In genomic region chr11:3004481-3004880, GRCh38 we compare ENCODE assay signal across 25 cellular contexts. TPM values are rescaled to one million over a fixed set of nuclear protein-coding genes. Genes with fewer than 3 reads are reported as not detected.
DNase-seq lines count a peak whose midpoint lies in the region; ATAC-seq and TF ChIP-seq lines count a peak whose summit lies in the region.
"Had no signal": no experiment of that assay in that cellular context is flagged by ENCODE, and none has a peak within 500 bp of the region (broad histone marks: within the 10 kb centered on the region; RNA-seq: fewer than 3 reads in every experiment).

No MANE protein-coding gene starts in this region.

- ATAC-seq in activated CD8-positive, alpha-beta T cell treated with anti-CD3 and anti-CD28 coated beads, Interleukin-2, amount 10 ng/mL, durations not matched to agents 7 days and 5 days: no peak
- ATAC-seq in activated CD8-positive, alpha-beta T cell treated with anti-CD3 and anti-CD28 coated beads for 36 hours: no peak
- no peak for ATAC-seq in GM21576 (IDR thresholded peaks at IDR 0.05; ENCODE audit: unreplicated experiment)

- TF ChIP-seq CTCF in activated CD8-positive, alpha-beta T cell treated with anti-CD3 and anti-CD28 coated beads for 36 hours (IDR thresholded peaks at IDR 0.05): no peak
- TF ChIP-seq CTCF in mammary epithelial cell (conservative IDR thresholded peaks at IDR 0.05 in 1 of 2, IDR thresholded peaks at IDR 0.05 in 1 of 2; ENCODE audit: extremely low read depth in 1 of 2, insufficient read depth in 1 of 2, low read depth in 1 of 2, low read length in 2 of 2): no peak
- TF ChIP-seq CTCF in nephron progenitor cell (IDR thresholded peaks at IDR 0.05): no peak
- no peak for TF ChIP-seq CTCF in tibial nerve (IDR thresholded peaks at IDR 0.05)

- H2AFZ ChIP-seq in mammary epithelial cell (ENCODE audit: low read depth, low read length): no peak overlapping the region

- DNase-seq in activated CD8-positive, alpha-beta T cell treated with anti-CD3 and anti-CD28 coated beads, Interleukin-2, amount 10 ng/mL, durations not matched to agents 7 days and 5 days: no peak
- no peak for DNase-seq in activated CD8-positive, alpha-beta T cell treated with anti-CD3 and anti-CD28 coated beads for 36 hours
- DNase-seq in mammary epithelial cell (no peak), nephron progenitor cell (no peak), tibial nerve (ENCODE audit: low spot score in 2 of 2) (no peak), NCI-H1048 (lab: John Stamatoyannopoulos, UW) (no peak), NCI-H2081 (lab: John Stamatoyannopoulos, UW) (no peak)
- DNase-seq: 8988T; activated CD4-positive, alpha-beta T cell treated with anti-CD3 and anti-CD28 coated beads, Interleukin-2, amount 50 U/mL, for 48 hours; activated T-cell treated with anti-CD3 and anti-CD28 coated beads for 4 hours; adrenal gland; CD4-positive, alpha-beta T cell; DMS 273 treated with DMSO at 0.1 percent for 48 hours; glutamatergic neuron; kidney glomerular epithelial cell; NCI-H1436; SHP77; stimulated activated CD4-positive, alpha-beta T cell treated with anti-CD3 and anti-CD28 coated beads, Interleukin-1b, Interleukin-23, amount 100 ng/mL, for 48 hours; SW 1271; T1000; testis had no signal

- H3K27ac ChIP-seq in mammary epithelial cell (ENCODE audit: insufficient read depth, low read depth, low read length) (peak overlapping the region; percentile 50), tibial nerve (peak overlapping the region in 3 of 4 donors; percentile 23 to 93 (median 88))
- H3K27ac ChIP-seq: adrenal gland, testis had no signal

- H3K4me3 Mint-ChIP-seq in activated CD8-positive, alpha-beta T cell treated with anti-CD3 and anti-CD28 coated beads, Interleukin-2, amount 10 ng/mL, durations not matched to agents 7 days and 5 days: no peak overlapping the region
- H3K4me3 Mint-ChIP-seq in activated CD8-positive, alpha-beta T cell treated with anti-CD3 and anti-CD28 coated beads for 36 hours: no peak overlapping the region
- no peak overlapping the region for H3K4me3 Mint-ChIP-seq in nephron progenitor cell
- H3K4me3 Mint-ChIP-seq: CD4-positive, alpha-beta T cell; dendritic cell treated with granulocyte-macrophage colony-stimulating factor and Interleukin-4, amounts not matched to agents 40 ng/mL and 50 ng/mL, for 4 days; memory B cell had no signal

- POLR2A ChIA-PET in activated CD8-positive, alpha-beta T cell treated with anti-CD3 and anti-CD28 coated beads, Interleukin-2, amount 10 ng/mL, durations not matched to agents 7 days and 5 days (lab: Charles Lee): interaction anchor here (0.8 to 2.5 kb wide), 4 partner anchors 9 to 15 kb away, joined by 4 to 13 read pairs (median 4); partner anchors contain the start of gene NAP1L4
- POLR2A ChIA-PET in activated CD8-positive, alpha-beta T cell treated with anti-CD3 and anti-CD28 coated beads for 36 hours (lab: Charles Lee): interaction anchor here (1.3 to 1.7 kb wide), 2 partner anchors 15 to 23 kb away, joined by 4 to 8 read pairs; no protein-coding TSS in a partner anchor

- in situ Hi-C loops in mammary epithelial cell (cut with MboI; ENCODE audit: low sequenced_read_pairs in 2 of 2): no loop called here

- WGBS in mammary epithelial cell (ENCODE audit: low coverage, missing lambda C conversion rate): 98% methylated on average over 7 of the region's 10 CpGs
- 93 to 96% methylated on average over 10 of the region's 10 CpGs for WGBS in tibial nerve, 2 donors

- no peak for TF ChIP-seq EP300 in tibial nerve (IDR thresholded peaks at IDR 0.05)

- H3K27ac Mint-ChIP-seq in activated CD8-positive, alpha-beta T cell treated with anti-CD3 and anti-CD28 coated beads, Interleukin-2, amount 10 ng/mL, durations not matched to agents 7 days and 5 days: peak overlapping the region; percentile 39
- no peak overlapping the region for H3K27ac Mint-ChIP-seq in activated CD8-positive, alpha-beta T cell treated with anti-CD3 and anti-CD28 coated beads for 36 hours
- peak overlapping the region; percentile 45 for H3K27ac Mint-ChIP-seq in nephron progenitor cell
- H3K27ac Mint-ChIP-seq: CD4-positive, alpha-beta T cell; dendritic cell treated with granulocyte-macrophage colony-stimulating factor and Interleukin-4, amounts not matched to agents 40 ng/mL and 50 ng/mL, for 4 days; memory B cell had no signal

- dilution Hi-C loops in mammary epithelial cell (cut with HindIII; ENCODE audit: low sequenced_read_pairs): loop anchor here (5.0 kb wide), 3 partner anchors 33 to 83 kb away; no protein-coding TSS in a partner anchor

- H3K36me3 ChIP-seq in mammary epithelial cell (ENCODE audit: insufficient read depth, low read length) (peaks cover 6% of the 10 kb centered on the region), tibial nerve (peaks cover 0 to 98% (median 8%) of the 10 kb centered on the region in 3 donors)

- H3K9me3 ChIP-seq in mammary epithelial cell (replicated peaks; ENCODE audit: insufficient read depth, low read length): no peaks in the 10 kb centered on the region
- no peaks in the 10 kb centered on the region for H3K9me3 ChIP-seq in tibial nerve
- H3K9me3 ChIP-seq: adrenal gland, MG63, testis had no signal

- peaks cover 9% of the 10 kb centered on the region for H3K79me2 ChIP-seq in mammary epithelial cell (ENCODE audit: insufficient read depth, low read length)

- CTCF ChIA-PET in activated CD8-positive, alpha-beta T cell treated with anti-CD3 and anti-CD28 coated beads, Interleukin-2, amount 10 ng/mL, durations not matched to agents 7 days and 5 days (lab: Charles Lee): interaction anchor here (1.8 kb wide), 1 partner anchor 10 kb away, joined by 5 read pairs; no protein-coding TSS in a partner anchor
- CTCF ChIA-PET in activated CD8-positive, alpha-beta T cell treated with anti-CD3 and anti-CD28 coated beads for 36 hours (lab: Charles Lee): interaction anchor here (1.6 to 1.7 kb wide), 3 partner anchors 8 to 89 kb away, joined by 3 to 10 read pairs (median 5); no protein-coding TSS in a partner anchor
- CTCF ChIA-PET in mammary epithelial cell (lab: Charles Lee; ENCODE audit: low non-redundant PET): no interaction called here

- peaks cover 52% of the 10 kb centered on the region for H3K4me1 Mint-ChIP-seq in activated CD8-positive, alpha-beta T cell treated with anti-CD3 and anti-CD28 coated beads, Interleukin-2, amount 10 ng/mL, durations not matched to agents 7 days and 5 days (ENCODE audit: low read depth)
- peaks cover 31% of the 10 kb centered on the region for H3K4me1 Mint-ChIP-seq in activated CD8-positive, alpha-beta T cell treated with anti-CD3 and anti-CD28 coated beads for 36 hours (ENCODE audit: low read depth)
- H3K4me1 Mint-ChIP-seq in nephron progenitor cell: no peaks in the 10 kb centered on the region

- peaks cover 51% of the 10 kb centered on the region for H3K4me1 ChIP-seq in mammary epithelial cell (ENCODE audit: insufficient read depth, low read length)
- peaks cover 0 to 32% (median 16%) of the 10 kb centered on the region in 4 donors for H3K4me1 ChIP-seq in tibial nerve
- H3K4me1 ChIP-seq: adrenal gland had no signal

- intact Hi-C loops in activated CD8-positive, alpha-beta T cell treated with anti-CD3 and anti-CD28 coated beads for 36 hours (cut with micrococcal nuclease): no loop called here
- intact Hi-C loops in mammary epithelial cell (cut with micrococcal nuclease): loop anchor here (2.0 kb wide), 1 partner anchor 18 kb away; no protein-coding TSS in a partner anchor

- H3K9me3 Mint-ChIP-seq in activated CD8-positive, alpha-beta T cell treated with anti-CD3 and anti-CD28 coated beads, Interleukin-2, amount 10 ng/mL, durations not matched to agents 7 days and 5 days (ENCODE audit: insufficient read depth): no peaks in the 10 kb centered on the region
- no peaks in the 10 kb centered on the region for H3K9me3 Mint-ChIP-seq in activated CD8-positive, alpha-beta T cell treated with anti-CD3 and anti-CD28 coated beads for 36 hours
- H3K9me3 Mint-ChIP-seq in nephron progenitor cell: no peaks in the 10 kb centered on the region
- H3K9me3 Mint-ChIP-seq: CD4-positive, alpha-beta T cell; dendritic cell treated with granulocyte-macrophage colony-stimulating factor and Interleukin-4, amounts not matched to agents 40 ng/mL and 50 ng/mL, for 4 days; memory B cell had no signal

- no peaks in the 10 kb centered on the region for H3K27me3 ChIP-seq in mammary epithelial cell (ENCODE audit: insufficient read depth, low read length)
- no peaks in the 10 kb centered on the region for H3K27me3 ChIP-seq in tibial nerve
- H3K27me3 ChIP-seq: adrenal gland, MG63, testis had no signal

- no peaks in the 10 kb centered on the region for H3K27me3 Mint-ChIP-seq in activated CD8-positive, alpha-beta T cell treated with anti-CD3 and anti-CD28 coated beads, Interleukin-2, amount 10 ng/mL, durations not matched to agents 7 days and 5 days (ENCODE audit: low read depth)
- no peaks in the 10 kb centered on the region for H3K27me3 Mint-ChIP-seq in activated CD8-positive, alpha-beta T cell treated with anti-CD3 and anti-CD28 coated beads for 36 hours
- H3K27me3 Mint-ChIP-seq in nephron progenitor cell (ENCODE audit: low read depth, poor library complexity): no peaks in the 10 kb centered on the region
- H3K27me3 Mint-ChIP-seq: CD4-positive, alpha-beta T cell; dendritic cell treated with granulocyte-macrophage colony-stimulating factor and Interleukin-4, amounts not matched to agents 40 ng/mL and 50 ng/mL, for 4 days; memory B cell had no signal

- H3K4me3 ChIP-seq in mammary epithelial cell (replicated peaks in 1 of 3; ENCODE audit: insufficient read depth in 1 of 3, low read depth in 2 of 3, low read length in 3 of 3): no peak overlapping the region
- H3K4me3 ChIP-seq in tibial nerve: no peak overlapping the region
- H3K4me3 ChIP-seq: adrenal gland, MG63, testis had no signal

- no peak for TF ChIP-seq POLR2A in tibial nerve (IDR thresholded peaks at IDR 0.05)

- H3K36me3 Mint-ChIP-seq in activated CD8-positive, alpha-beta T cell treated with anti-CD3 and anti-CD28 coated beads, Interleukin-2, amount 10 ng/mL, durations not matched to agents 7 days and 5 days (ENCODE audit: low read depth): peaks cover 81% of the 10 kb centered on the region
- peaks cover 55% of the 10 kb centered on the region for H3K36me3 Mint-ChIP-seq in activated CD8-positive, alpha-beta T cell treated with anti-CD3 and anti-CD28 coated beads for 36 hours (ENCODE audit: low read depth)
- peaks cover 34% of the 10 kb centered on the region for H3K36me3 Mint-ChIP-seq in nephron progenitor cell (ENCODE audit: low read depth)

- peak overlapping the region; percentile 26 for H3K4me2 ChIP-seq in mammary epithelial cell (ENCODE audit: insufficient read depth, low read depth, low read length)

- H4K20me1 ChIP-seq in mammary epithelial cell (ENCODE audit: insufficient read depth, low read length): no peaks in the 10 kb centered on the region

- no TSS peak for BruUV-seq in mammary epithelial cell (replicated peaks; lab: Mats Ljungman, UMichigan)

- no peak overlapping the region for H3K9ac ChIP-seq in mammary epithelial cell (ENCODE audit: insufficient read depth, low read length)

RNA-seq across cellular contexts. Expression of gene NAP1L4, which starts 12.4 kb away (rescaled TPM):
- 100 to 1,000 TPM; 287 to 300 TPM for total RNA-seq in activated CD8-positive, alpha-beta T cell treated with anti-CD3 and anti-CD28 coated beads, Interleukin-2, amount 10 ng/mL, durations not matched to agents 7 days and 5 days
- total RNA-seq in activated CD8-positive, alpha-beta T cell treated with anti-CD3 and anti-CD28 coated beads for 36 hours: 100 to 1,000 TPM; 212 to 223 TPM
- total RNA-seq in mammary epithelial cell: 100 to 1,000 TPM in 1 of 2 donors, 10 to 100 TPM in 1; 89.2 to 153 TPM
- polyA plus RNA-seq in mammary epithelial cell: 106 TPM
- 90.9 TPM for polyA minus RNA-seq in mammary epithelial cell
- 100 to 1,000 TPM in 2 of 4 donors, 10 to 100 TPM in 2; 94.3 to 129 (median 111) TPM for total RNA-seq in tibial nerve

RNA-seq across cellular contexts. Expression of gene CARS1, which starts 52.7 kb away (rescaled TPM):
- 10 to 100 TPM; 74.6 to 81.5 TPM for total RNA-seq in activated CD8-positive, alpha-beta T cell treated with anti-CD3 and anti-CD28 coated beads, Interleukin-2, amount 10 ng/mL, durations not matched to agents 7 days and 5 days
- 10 to 100 TPM; 82.7 to 88.2 TPM for total RNA-seq in activated CD8-positive, alpha-beta T cell treated with anti-CD3 and anti-CD28 coated beads for 36 hours
- total RNA-seq in mammary epithelial cell (100 to 1,000 TPM; 112 to 125 TPM), tibial nerve (10 to 100 TPM; 29.3 to 50.4 (median 36.4) TPM)
- polyA plus RNA-seq in mammary epithelial cell: 66.3 TPM
- polyA minus RNA-seq in mammary epithelial cell: 32.1 TPM
